In the genomic region with DNA sequence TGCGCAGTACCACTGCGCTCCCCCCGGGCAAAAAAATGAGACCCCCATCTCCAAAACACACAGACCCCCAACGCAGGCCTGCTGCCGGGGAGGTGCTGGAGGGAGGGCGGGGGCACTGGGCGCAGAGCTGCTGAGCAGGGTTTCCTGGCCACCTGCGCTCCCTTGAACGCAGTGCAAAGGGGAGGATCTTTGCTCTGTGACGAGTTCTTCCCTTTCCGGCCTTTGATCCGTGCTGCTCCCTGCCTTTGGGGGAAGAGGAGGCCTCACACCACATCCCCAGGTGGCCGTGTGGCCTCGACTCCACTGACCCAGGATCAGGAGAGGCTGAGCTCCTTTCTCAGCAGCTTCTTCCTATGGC, we compare ENCODE assay signal across 18 cellular contexts. TPM values are rescaled to one million over a fixed set of nuclear protein-coding genes. Genes with fewer than 3 reads are reported as not detected.
DNase-seq lines count a peak whose midpoint lies in the region; ATAC-seq and TF ChIP-seq lines count a peak whose summit lies in the region.
"Had no signal": no experiment of that assay in that cellular context is flagged by ENCODE, and none has a peak within 500 bp of the region (broad histone marks: within the 10 kb centered on the region; RNA-seq: fewer than 3 reads in every experiment).

No MANE protein-coding gene starts in this region.

- H4K20me1 ChIP-seq in GM23338 (replicated peaks; ENCODE audit: insufficient read depth) = peaks cover 2% of the 10 kb centered on the region; the same call in 1 of the 2 replicates

- TF ChIP-seq CTCF in type B pancreatic cell (conservative IDR thresholded peaks at IDR 0.05) = no peak
- TF ChIP-seq CTCF in GM23338 (conservative IDR thresholded peaks at IDR 0.05; ENCODE audit: low read depth in 2 of 2) = no peak

- no peaks in the 10 kb centered on the region for H3K27me3 ChIP-seq in GM23338 (ENCODE audit: insufficient read depth)

- H3K4me1 ChIP-seq in GM23338 (ENCODE audit: insufficient read depth) = no peaks in the 10 kb centered on the region
- H3K4me1 ChIP-seq: HAP-1 had no signal

- H3K4me3 Mint-ChIP-seq in activated naive CD4-positive, alpha-beta T cell treated with anti-CD3 and anti-CD28 coated beads, Interleukin-2, amount 10 ng/mL, durations not matched to agents 7 days and 5 days = peak overlapping the region; percentile 72
- H3K4me3 Mint-ChIP-seq in T-helper 1 cell treated with Interleukin-12 subunit alpha and Interleukin-12 subunit beta and Interleukin-4 antibody, amounts not matched to agents 30 μg/mL and 1 μg/mL, for 36 hours = peak overlapping the region; percentile 7
- H3K4me3 Mint-ChIP-seq in type B pancreatic cell (no peak overlapping the region), GM23338 (no peak overlapping the region)
- H3K4me3 Mint-ChIP-seq: brain had no signal

- no peaks in the 10 kb centered on the region for H3K9me2 ChIP-seq in GM23338 (ENCODE audit: insufficient read depth)

- H3F3A ChIP-seq in GM23338 (replicated peaks; ENCODE audit: low read depth) = 0 out of 2 replicates have a peak, but pooled peaks cover 3% of the 10 kb centered on the region

- ATAC-seq in HG02970 (IDR thresholded peaks at IDR 0.05; ENCODE audit: low FRiP score, unreplicated experiment) (no peak), GM23338 (no peak)

- H3K27ac Mint-ChIP-seq in activated naive CD4-positive, alpha-beta T cell treated with anti-CD3 and anti-CD28 coated beads, Interleukin-2, amount 10 ng/mL, durations not matched to agents 7 days and 5 days = peak overlapping the region; percentile 60
- peak overlapping the region; percentile 4 for H3K27ac Mint-ChIP-seq in T-helper 1 cell treated with Interleukin-12 subunit alpha and Interleukin-12 subunit beta and Interleukin-4 antibody, amounts not matched to agents 30 μg/mL and 1 μg/mL, for 36 hours
- H3K27ac Mint-ChIP-seq in type B pancreatic cell = peak overlapping the region; percentile 29
- no peak overlapping the region for H3K27ac Mint-ChIP-seq in GM23338
- H3K27ac Mint-ChIP-seq: brain had no signal

- peaks cover 6% of the 10 kb centered on the region; the same call in 1 of the 2 replicates for H3K36me3 ChIP-seq in GM23338 (ENCODE audit: insufficient read depth)

- peak; percentile 59 for DNase-seq in activated naive CD4-positive, alpha-beta T cell treated with anti-CD3 and anti-CD28 coated beads, Interleukin-2, amount 10 ng/mL, durations not matched to agents 7 days and 5 days
- no peak for DNase-seq in activated naive CD4-positive, alpha-beta T cell (lab: John Stamatoyannopoulos, UW)
- DNase-seq in dermis blood vessel endothelial cell (peak; percentile 53), type B pancreatic cell (ENCODE audit: extremely low spot score, unreplicated experiment) (no peak), medulla oblongata (ENCODE audit: extremely low spot score) (no peak), GM23338 (ENCODE audit: low spot score) (no peak)
- DNase-seq: DMS79; effector CD4-positive, alpha-beta T cell; left ventricle myocardium inferior; NCI-H345 had no signal

- no peak overlapping the region for H2AFZ ChIP-seq in GM23338

- H3K9me3 Mint-ChIP-seq in activated naive CD4-positive, alpha-beta T cell treated with anti-CD3 and anti-CD28 coated beads, Interleukin-2, amount 10 ng/mL, durations not matched to agents 7 days and 5 days = no peaks in the 10 kb centered on the region
- no peaks in the 10 kb centered on the region for H3K9me3 Mint-ChIP-seq in T-helper 1 cell treated with Interleukin-12 subunit alpha and Interleukin-12 subunit beta and Interleukin-4 antibody, amounts not matched to agents 30 μg/mL and 1 μg/mL, for 36 hours
- H3K9me3 Mint-ChIP-seq in type B pancreatic cell = no peaks in the 10 kb centered on the region
- no peaks in the 10 kb centered on the region for H3K9me3 Mint-ChIP-seq in GM23338
- H3K9me3 Mint-ChIP-seq: brain had no signal

- H3K79me2 ChIP-seq in GM23338 (replicated peaks; ENCODE audit: insufficient read depth) = no peaks in the 10 kb centered on the region

- H3K36me3 Mint-ChIP-seq in activated naive CD4-positive, alpha-beta T cell treated with anti-CD3 and anti-CD28 coated beads, Interleukin-2, amount 10 ng/mL, durations not matched to agents 7 days and 5 days = peaks cover 16% of the 10 kb centered on the region
- H3K36me3 Mint-ChIP-seq in T-helper 1 cell treated with Interleukin-12 subunit alpha and Interleukin-12 subunit beta and Interleukin-4 antibody, amounts not matched to agents 30 μg/mL and 1 μg/mL, for 36 hours (ENCODE audit: low read depth) = peaks cover 7% of the 10 kb centered on the region
- no peaks in the 10 kb centered on the region for H3K36me3 Mint-ChIP-seq in type B pancreatic cell
- H3K36me3 Mint-ChIP-seq in GM23338 (ENCODE audit: low read depth) = peaks cover 33% of the 10 kb centered on the region

- no peak overlapping the region for H3K4me2 ChIP-seq in GM23338

- H3K4me3 ChIP-seq in GM23338 = no peak overlapping the region
- H3K4me3 ChIP-seq: HAP-1, left ventricle myocardium inferior had no signal

- H3K4me1 Mint-ChIP-seq in activated naive CD4-positive, alpha-beta T cell treated with anti-CD3 and anti-CD28 coated beads, Interleukin-2, amount 10 ng/mL, durations not matched to agents 7 days and 5 days = peaks cover 4% of the 10 kb centered on the region
- no peaks in the 10 kb centered on the region for H3K4me1 Mint-ChIP-seq in T-helper 1 cell treated with Interleukin-12 subunit alpha and Interleukin-12 subunit beta and Interleukin-4 antibody, amounts not matched to agents 30 μg/mL and 1 μg/mL, for 36 hours (ENCODE audit: low read depth)
- H3K4me1 Mint-ChIP-seq in type B pancreatic cell (ENCODE audit: unreplicated experiment) (no peaks in the 10 kb centered on the region), GM23338 (no peaks in the 10 kb centered on the region; the same call in 2 of the 3 replicates)
- H3K4me1 Mint-ChIP-seq: brain had no signal

- no peak overlapping the region for H3K27ac ChIP-seq in GM23338 (ENCODE audit: low read depth)
- H3K27ac ChIP-seq: left ventricle myocardium inferior had no signal

- H3K27me3 Mint-ChIP-seq in activated naive CD4-positive, alpha-beta T cell treated with anti-CD3 and anti-CD28 coated beads, Interleukin-2, amount 10 ng/mL, durations not matched to agents 7 days and 5 days = no peaks in the 10 kb centered on the region
- no peaks in the 10 kb centered on the region for H3K27me3 Mint-ChIP-seq in T-helper 1 cell treated with Interleukin-12 subunit alpha and Interleukin-12 subunit beta and Interleukin-4 antibody, amounts not matched to agents 30 μg/mL and 1 μg/mL, for 36 hours (ENCODE audit: low read depth)
- H3K27me3 Mint-ChIP-seq in type B pancreatic cell (no peaks in the 10 kb centered on the region), GM23338 (ENCODE audit: insufficient read depth, low read depth, poor library complexity) (peaks cover 7% of the 10 kb centered on the region)

- CTCF ChIA-PET in activated naive CD4-positive, alpha-beta T cell treated with anti-CD3 and anti-CD28 coated beads, Interleukin-2, amount 10 ng/mL, durations not matched to agents 7 days and 5 days (lab: Charles Lee) = no interaction called here

TF ChIP-seq in GM23338, 12 proteins besides CTCF, POLR2A, EP300 and RAD21 (continues in another document):
- no peak for TF ChIP-seq JUNB (IDR thresholded peaks at IDR 0.05; ENCODE audit: unreplicated experiment)

RNA-seq across cellular contexts. Expression of gene COL20A1, which starts 8.9 kb away (rescaled TPM):
- total RNA-seq in dermis blood vessel endothelial cell (under 0.01 TPM in 1 of 2 replicates, not detected in the other), type B pancreatic cell (ENCODE audit: low replicate concordance) (0.36 and 0.43 TPM in 2 replicates)
- 0.28 and 0.43 TPM in 2 replicates for total RNA-seq in GM23338 (2014; rRNA removed; shearing (Covaris generic))
- 0.59 and 0.79 TPM in 2 replicates for polyA plus RNA-seq in GM23338 (2016; fragmentation: Nextera tagmentation; extraction: Ambion mirVana)
- total RNA-seq: left ventricle myocardium inferior, SK-MEL-5 had no signal

RNA-seq across cellular contexts. Expression of gene ARFGAP1, which starts 11.4 kb away (rescaled TPM):
- total RNA-seq in dermis blood vessel endothelial cell = 60.0 and 70.8 TPM in 2 replicates
- 132 and 141 TPM in 2 replicates for total RNA-seq in type B pancreatic cell (ENCODE audit: low replicate concordance)
- total RNA-seq in GM23338 (2014; rRNA removed; shearing (Covaris generic)) = 88.8 and 95.5 TPM in 2 replicates
- polyA plus RNA-seq in GM23338 (2016; fragmentation: Nextera tagmentation; extraction: Ambion mirVana) = 40.6 and 41.5 TPM in 2 replicates

RNA-seq across cellular contexts. Expression of gene NKAIN4, which starts 29.8 kb away (rescaled TPM):
- total RNA-seq in dermis blood vessel endothelial cell (not detected in 2 replicates), type B pancreatic cell (ENCODE audit: low replicate concordance) (6.5 and 10.2 TPM in 2 replicates)
- 12.6 and 16.0 TPM in 2 replicates for total RNA-seq in GM23338 (2014; rRNA removed; shearing (Covaris generic))
- 9.5 and 13.2 TPM in 2 replicates for polyA plus RNA-seq in GM23338 (2016; fragmentation: Nextera tagmentation; extraction: Ambion mirVana)
- total RNA-seq: fibroblast of villous mesenchyme, left ventricle myocardium inferior, OCI-LY7, SK-MEL-5 had no signal

RNA-seq across cellular contexts. Expression of gene BIRC7, which starts 48.4 kb away (rescaled TPM):
- total RNA-seq in dermis blood vessel endothelial cell (not detected in 2 replicates), type B pancreatic cell (ENCODE audit: low replicate concordance) (1.2 TPM in 1 of 2 replicates, not detected in the other)
- 0.24 TPM in 1 of 2 replicates, not detected in the other for total RNA-seq in GM23338 (2014; rRNA removed; shearing (Covaris generic))
- 0.16 TPM in 1 of 2 replicates, not detected in the other for polyA plus RNA-seq in GM23338 (2016; fragmentation: Nextera tagmentation; extraction: Ambion mirVana)
- total RNA-seq: fibroblast of villous mesenchyme had no signal
- polyA plus RNA-seq: neural cell had no signal

Comparison
In these comparisons a context has a peak if more than half of its experiments do, and no peak if none do; other contexts are left out.
1. DNase-seq: peak in activated naive CD4-positive, alpha-beta T cell treated with anti-CD3 and anti-CD28 coated beads, Interleukin-2, amount 10 ng/mL, durations not matched to agents 7 days and 5 days (single experiment) and dermis blood vessel endothelial cell (single experiment); none in activated naive CD4-positive, alpha-beta T cell (0 of 4), type B pancreatic cell (single experiment), medulla oblongata (single experiment) and GM23338 (single experiment).
2. H3K4me3 Mint-ChIP-seq: peak in activated naive CD4-positive, alpha-beta T cell treated with anti-CD3 and anti-CD28 coated beads, Interleukin-2, amount 10 ng/mL, durations not matched to agents 7 days and 5 days (single experiment) and T-helper 1 cell treated with Interleukin-12 subunit alpha and Interleukin-12 subunit beta and Interleukin-4 antibody, amounts not matched to agents 30 μg/mL and 1 μg/mL, for 36 hours (single experiment); none in type B pancreatic cell (single experiment) and GM23338 (single experiment).